Comparison of ENCODE assay signal across 1 cellular context in genomic region chr15:40893733-40894688, GRCh38.
TF ChIP-seq lines count a peak whose summit lies in the region.

TSS of gene VPS18 (plus strand) at chr15:40894450. CDS start at chr15:40894769, 319 bp downstream.

TF ChIP-seq in GM12878, 131 proteins besides CTCF, POLR2A, EP300 and RAD21 (continued from another document and continues in another):
- TF ChIP-seq MLLT1 (IDR thresholded peaks at IDR 0.05) (no peak), IKZF2 (IDR thresholded peaks at IDR 0.05) (no peak), PRDM15 (CRISPR knock-in tag; IDR thresholded peaks at IDR 0.05) (no peak), ZNF622 (IDR thresholded peaks at IDR 0.05) (no peak), ZBTB33 (IDR thresholded peaks at IDR 0.05) (no peak), ZBED1 (IDR thresholded peaks at IDR 0.05; ENCODE audit: borderline replicate concordance) (no peak), SRF (IDR thresholded peaks at IDR 0.05; ENCODE audit: low read depth in 2 of 2, low read length in 2 of 2) (peak in 1 of 2 experiments; percentile 48; a peak in 3 of 4 replicates), YY1 (IDR thresholded peaks at IDR 0.05; ENCODE audit: low read depth, low read length) (peak; percentile 20; the same call in 1 of the 2 replicates), ZBTB40 (IDR thresholded peaks at IDR 0.05; ENCODE audit: borderline replicate concordance) (peak; percentile 73; the same call in 1 of the 2 replicates), CREB1 (IDR thresholded peaks at IDR 0.05; ENCODE audit: low read depth) (peak; percentile 97), EED (IDR thresholded peaks at IDR 0.05; ENCODE audit: low read depth) (no peak), ZSCAN29 (IDR thresholded peaks at IDR 0.05) (no peak), ZZZ3 (IDR thresholded peaks at IDR 0.05; ENCODE audit: control insufficient read depth, insufficient read length, low read depth) (no peak), NR2F1 (conservative IDR thresholded peaks at IDR 0.05) (no peak), ZBTB4 (CRISPR knock-in tag; IDR thresholded peaks at IDR 0.05) (no peak), ZNF217 (IDR thresholded peaks at IDR 0.05) (no peak), SMC3 (IDR thresholded peaks at IDR 0.05; ENCODE audit: borderline replicate concordance, low read length) (peak; percentile 94), TBL1XR1 (IDR thresholded peaks at IDR 0.05; ENCODE audit: low read depth, low read length) (no peak), TCF12 (IDR thresholded peaks at IDR 0.05; ENCODE audit: low read depth, low read length) (0 out of 2 replicates have a peak, but pooled peaks have one; percentile 57), HDAC6 (IDR thresholded peaks at IDR 0.05; ENCODE audit: unreplicated experiment) (no peak), POLR2AphosphoS2 (IDR thresholded peaks at IDR 0.05; ENCODE audit: low read depth, low read length) (no peak), MEF2B (IDR thresholded peaks at IDR 0.05; ENCODE audit: partially characterized antibody, poor library complexity, severe bottlenecking) (no peak), PAX5 (IDR thresholded peaks at IDR 0.05; ENCODE audit: borderline replicate concordance, low read depth, low read length) (peak; percentile 32; the same call in 1 of the 2 replicates), BHLHE40 (IDR thresholded peaks at IDR 0.05; ENCODE audit: borderline replicate concordance in 1 of 2, low read depth in 2 of 2, low read length in 1 of 2) (peak in 1 of 2 experiments; percentile 79; a peak in 3 of 4 replicates), BACH1 (IDR thresholded peaks at IDR 0.05; ENCODE audit: borderline replicate concordance) (no peak; the same call in 1 of the 2 replicates), MYC (IDR thresholded peaks at IDR 0.05; ENCODE audit: insufficient read depth, insufficient read length, insufficient replicate concordance, low read length, severe bottlenecking) (no peak), CHD2 (IDR thresholded peaks at IDR 0.05; ENCODE audit: borderline replicate concordance, low read depth, low read length) (0 out of 2 replicates have a peak, but pooled peaks have one; percentile 52), POLR2AphosphoS5 (IDR thresholded peaks at IDR 0.05; ENCODE audit: low read length) (peak; percentile 70), ETV6 (conservative IDR thresholded peaks at IDR 0.05 in 1 of 2, IDR thresholded peaks at IDR 0.05 in 1 of 2; ENCODE audit: borderline replicate concordance in 1 of 2, low read depth in 1 of 2) (no peak)
- TF ChIP-seq, protein P1, sequence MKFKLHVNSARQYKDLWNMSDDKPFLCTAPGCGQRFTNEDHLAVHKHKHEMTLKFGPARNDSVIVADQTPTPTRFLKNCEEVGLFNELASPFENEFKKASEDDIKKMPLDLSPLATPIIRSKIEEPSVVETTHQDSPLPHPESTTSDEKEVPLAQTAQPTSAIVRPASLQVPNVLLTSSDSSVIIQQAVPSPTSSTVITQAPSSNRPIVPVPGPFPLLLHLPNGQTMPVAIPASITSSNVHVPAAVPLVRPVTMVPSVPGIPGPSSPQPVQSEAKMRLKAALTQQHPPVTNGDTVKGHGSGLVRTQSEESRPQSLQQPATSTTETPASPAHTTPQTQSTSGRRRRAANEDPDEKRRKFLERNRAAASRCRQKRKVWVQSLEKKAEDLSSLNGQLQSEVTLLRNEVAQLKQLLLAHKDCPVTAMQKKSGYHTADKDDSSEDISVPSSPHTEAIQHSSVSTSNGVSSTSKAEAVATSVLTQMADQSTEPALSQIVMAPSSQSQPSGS (IDR thresholded peaks at IDR 0.05; ENCODE audit: low read length), result no peak
- TF ChIP-seq, protein P2, sequence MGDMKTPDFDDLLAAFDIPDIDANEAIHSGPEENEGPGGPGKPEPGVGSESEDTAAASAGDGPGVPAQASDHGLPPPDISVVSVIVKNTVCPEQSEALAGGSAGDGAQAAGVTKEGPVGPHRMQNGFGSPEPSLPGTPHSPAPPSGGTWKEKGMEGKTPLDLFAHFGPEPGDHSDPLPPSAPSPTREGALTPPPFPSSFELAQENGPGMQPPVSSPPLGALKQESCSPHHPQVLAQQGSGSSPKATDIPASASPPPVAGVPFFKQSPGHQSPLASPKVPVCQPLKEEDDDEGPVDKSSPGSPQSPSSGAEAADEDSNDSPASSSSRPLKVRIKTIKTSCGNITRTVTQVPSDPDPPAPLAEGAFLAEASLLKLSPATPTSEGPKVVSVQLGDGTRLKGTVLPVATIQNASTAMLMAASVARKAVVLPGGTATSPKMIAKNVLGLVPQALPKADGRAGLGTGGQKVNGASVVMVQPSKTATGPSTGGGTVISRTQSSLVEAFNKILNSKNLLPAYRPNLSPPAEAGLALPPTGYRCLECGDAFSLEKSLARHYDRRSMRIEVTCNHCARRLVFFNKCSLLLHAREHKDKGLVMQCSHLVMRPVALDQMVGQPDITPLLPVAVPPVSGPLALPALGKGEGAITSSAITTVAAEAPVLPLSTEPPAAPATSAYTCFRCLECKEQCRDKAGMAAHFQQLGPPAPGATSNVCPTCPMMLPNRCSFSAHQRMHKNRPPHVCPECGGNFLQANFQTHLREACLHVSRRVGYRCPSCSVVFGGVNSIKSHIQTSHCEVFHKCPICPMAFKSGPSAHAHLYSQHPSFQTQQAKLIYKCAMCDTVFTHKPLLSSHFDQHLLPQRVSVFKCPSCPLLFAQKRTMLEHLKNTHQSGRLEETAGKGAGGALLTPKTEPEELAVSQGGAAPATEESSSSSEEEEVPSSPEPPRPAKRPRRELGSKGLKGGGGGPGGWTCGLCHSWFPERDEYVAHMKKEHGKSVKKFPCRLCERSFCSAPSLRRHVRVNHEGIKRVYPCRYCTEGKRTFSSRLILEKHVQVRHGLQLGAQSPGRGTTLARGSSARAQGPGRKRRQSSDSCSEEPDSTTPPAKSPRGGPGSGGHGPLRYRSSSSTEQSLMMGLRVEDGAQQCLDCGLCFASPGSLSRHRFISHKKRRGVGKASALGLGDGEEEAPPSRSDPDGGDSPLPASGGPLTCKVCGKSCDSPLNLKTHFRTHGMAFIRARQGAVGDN (IDR thresholded peaks at IDR 0.05), result peak; percentile 84
- TF ChIP-seq, protein P3, sequence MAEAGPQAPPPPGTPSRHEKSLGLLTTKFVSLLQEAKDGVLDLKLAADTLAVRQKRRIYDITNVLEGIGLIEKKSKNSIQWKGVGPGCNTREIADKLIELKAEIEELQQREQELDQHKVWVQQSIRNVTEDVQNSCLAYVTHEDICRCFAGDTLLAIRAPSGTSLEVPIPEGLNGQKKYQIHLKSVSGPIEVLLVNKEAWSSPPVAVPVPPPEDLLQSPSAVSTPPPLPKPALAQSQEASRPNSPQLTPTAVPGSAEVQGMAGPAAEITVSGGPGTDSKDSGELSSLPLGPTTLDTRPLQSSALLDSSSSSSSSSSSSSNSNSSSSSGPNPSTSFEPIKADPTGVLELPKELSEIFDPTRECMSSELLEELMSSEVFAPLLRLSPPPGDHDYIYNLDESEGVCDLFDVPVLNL (IDR thresholded peaks at IDR 0.05; ENCODE audit: low read depth, low read length), result 0 out of 2 replicates have a peak, but pooled peaks have one; percentile 6
